ENCODE assay signal across 18 cellular contexts in genomic region chr15:58240191-58240932, GRCh38.
DNase-seq lines count a peak whose midpoint lies in the region; ATAC-seq and TF ChIP-seq lines count a peak whose summit lies in the region.
"Had no signal": no experiment of that assay in that cellular context is flagged by ENCODE, and none has a peak within 500 bp of the region (broad histone marks: within the 10 kb centered on the region; RNA-seq: fewer than 3 reads in every experiment).

No MANE protein-coding gene starts in this region.

- ATAC-seq in GM21447 (IDR thresholded peaks at IDR 0.05; ENCODE audit: unreplicated experiment), result no peak
- ATAC-seq: T-cell had no signal

- peaks cover 6% of the 10 kb centered on the region for H3K27me3 Mint-ChIP-seq in neural progenitor cell (ENCODE audit: insufficient read depth, low read depth)

- H3F3A ChIP-seq in neural progenitor cell (ENCODE audit: low read depth), result no peaks in the 10 kb centered on the region

- H3K4me3 ChIP-seq in neural progenitor cell (no peak overlapping the region), prostate gland (no peak overlapping the region)

- peak; percentile 51 for DNase-seq in SHP77 treated with DMSO at 0.1 percent for 48 hours (lab: John Stamatoyannopoulos, UW)
- DNase-seq in SHP77 (lab: John Stamatoyannopoulos, UW), result no peak
- DNase-seq in NCI-H2029 treated with DMSO at 0.1 percent for 48 hours (lab: John Stamatoyannopoulos, UW), result peak; percentile 30
- peak; percentile 74 for DNase-seq in cerebellar cortex (ENCODE audit: low spot score)
- DNase-seq in neural progenitor cell (ENCODE audit: low spot score), result no peak
- DNase-seq in DMS153 (lab: John Stamatoyannopoulos, UW), result no peak
- no peak for DNase-seq in prostate gland (ENCODE audit: low spot score)
- DNase-seq: ACHN; CD4-positive, CD25-positive, alpha-beta regulatory T cell; MM.1S; NCI-H1105 treated with DMSO at 0.1 percent for 48 hours; NCI-H187; NCI-H446; NK-92 treated with Interleukin-12 subunit alpha and Interleukin-12 subunit beta, amount 100 ng/mL, for 24 hours; OCI-M1; RPMI8226; T-cell had no signal

- TF ChIP-seq CTCF in neural progenitor cell (IDR thresholded peaks at IDR 0.05) (no peak), prostate gland (IDR thresholded peaks at IDR 0.05) (no peak)

- peaks cover 39% of the 10 kb centered on the region for H3K4me1 Mint-ChIP-seq in neural progenitor cell

- no peak overlapping the region for H3K4me2 ChIP-seq in neural progenitor cell

- H3K36me3 ChIP-seq in neural progenitor cell, result no peaks in the 10 kb centered on the region
- H3K36me3 ChIP-seq in prostate gland, result no peaks in the 10 kb centered on the region

- WGBS in prostate gland, result 85% methylated on average over 9 of the region's 9 CpGs

- intact Hi-C loops in prostate gland (cut with DNase I), result no loop called here

- H3K9ac ChIP-seq in neural progenitor cell, result no peak overlapping the region

- no peak for TF ChIP-seq POLR2A in prostate gland (IDR thresholded peaks at IDR 0.05)

- H3K79me2 ChIP-seq in neural progenitor cell (ENCODE audit: low read depth), result no peaks in the 10 kb centered on the region

- peaks cover 5% of the 10 kb centered on the region for H3K9me3 Mint-ChIP-seq in neural progenitor cell
- H3K9me3 Mint-ChIP-seq: CD4-positive, CD25-positive, alpha-beta regulatory T cell; T-cell had no signal

- H3K36me3 Mint-ChIP-seq in neural progenitor cell, result no peaks in the 10 kb centered on the region
- H3K36me3 Mint-ChIP-seq: CD4-positive, CD25-positive, alpha-beta regulatory T cell; T-cell had no signal

- no peaks in the 10 kb centered on the region for H3K4me1 ChIP-seq in neural progenitor cell
- H3K4me1 ChIP-seq in prostate gland (replicated peaks), result no peaks in the 10 kb centered on the region

- no peak overlapping the region for H3K4me3 Mint-ChIP-seq in neural progenitor cell
- H3K4me3 Mint-ChIP-seq: CD4-positive, CD25-positive, alpha-beta regulatory T cell; T-cell had no signal

- H3K27ac ChIP-seq in neural progenitor cell (no peak overlapping the region), prostate gland (no peak overlapping the region)

- no peaks in the 10 kb centered on the region for H4K20me1 ChIP-seq in neural progenitor cell (ENCODE audit: low read depth)

- peak overlapping the region; percentile 73 for H3K27ac Mint-ChIP-seq in neural progenitor cell
- H3K27ac Mint-ChIP-seq: CD4-positive, CD25-positive, alpha-beta regulatory T cell; T-cell had no signal

- H2AFZ ChIP-seq in neural progenitor cell (replicated peaks), result no peak overlapping the region

- no peaks in the 10 kb centered on the region for H3K9me3 ChIP-seq in neural progenitor cell (ENCODE audit: low read depth)
- no peaks in the 10 kb centered on the region for H3K9me3 ChIP-seq in prostate gland

- no peaks in the 10 kb centered on the region for H3K27me3 ChIP-seq in neural progenitor cell
- H3K27me3 ChIP-seq in prostate gland (replicated peaks; ENCODE audit: insufficient read depth), result no peaks in the 10 kb centered on the region

Comparison
In these comparisons a context has a peak if more than half of its experiments do, and no peak if none do; other contexts are left out.
1. DNase-seq: peak in SHP77 treated with DMSO at 0.1 percent for 48 hours (single experiment), NCI-H2029 treated with DMSO at 0.1 percent for 48 hours (single experiment) and cerebellar cortex (single experiment); none in SHP77 (0 of 2), neural progenitor cell (single experiment), DMS153 (single experiment) and prostate gland (single experiment).